21 cellular contexts compared by ENCODE assay signal in genomic region chr18:49931179-49931578, GRCh38.
"Had no signal": no experiment of that assay in that cellular context is flagged by ENCODE, and none has a peak within 500 bp of the region (broad histone marks: within the 10 kb centered on the region; RNA-seq: fewer than 3 reads in every experiment).

No MANE protein-coding gene starts in this region.

- ATAC-seq: effector memory CD8-positive, alpha-beta T cell; left lobe of liver; naive thymus-derived CD8-positive, alpha-beta T cell; sciatic nerve; stimulated activated naive B cell treated with anti-CD40 and anti-IgM and Interleukin-4, amounts not matched to agents 10 μg/mL and 1 μg/mL and 100 μg/mL, for 72 hours had no signal

- H3K27me3 ChIP-seq: esophagus squamous epithelium, right atrium auricular region, stomach, thyroid gland had no signal

- H3K9me3 ChIP-seq: esophagus squamous epithelium, prostate gland, right atrium auricular region, stomach, thyroid gland had no signal

- H3K4me1 ChIP-seq: esophagus squamous epithelium, prostate gland, right atrium auricular region, stomach, thyroid gland had no signal

- H3K36me3 ChIP-seq: prostate gland, right atrium auricular region had no signal

- H3K4me2 ChIP-seq: smooth muscle cell had no signal

- DNase-seq: cerebellar nuclear complex; cortex of kidney; effector memory CD8-positive, alpha-beta T cell; erythroblast; esophagus squamous epithelium; head of caudate nucleus; mesenchymal stem cell; naive thymus-derived CD8-positive, alpha-beta T cell; nucleus accumbens; stimulated activated CD4-positive, alpha-beta T cell treated with anti-CD3 and anti-CD28 coated beads, Interleukin-12 subunit alpha, Interleukin-12 subunit beta, amount 100 ng/mL, for 4 hours; stimulated activated CD4-positive, alpha-beta T cell treated with anti-CD3 and anti-CD28 coated beads, Interleukin-2, amount 100 ng/mL, for 24 hours; stimulated activated CD4-positive, alpha-beta T cell treated with anti-CD3 and anti-CD28 coated beads, Interleukin-4, amount 100 ng/mL, for 24 hours; stimulated activated naive B cell treated with anti-CD40 and anti-IgM and Interleukin-4, amounts not matched to agents 10 μg/mL and 1 μg/mL and 100 μg/mL, for 72 hours; stomach; thyroid gland; trophoblast cell had no signal

- H3K4me3 ChIP-seq: esophagus squamous epithelium, prostate gland, right atrium auricular region, smooth muscle cell, stomach, thyroid gland had no signal

- H3K27ac ChIP-seq: esophagus squamous epithelium, prostate gland, right atrium auricular region, stomach, thyroid gland had no signal
